34 cellular contexts compared by ENCODE assay signal in genomic region chr13:90430127-90430526, GRCh38.
"Had no signal": no experiment of that assay in that cellular context is flagged by ENCODE, and none has a peak within 500 bp of the region (broad histone marks: within the 10 kb centered on the region; RNA-seq: fewer than 3 reads in every experiment).

No MANE protein-coding gene starts in this region.

- H3K36me3 ChIP-seq: brain microvascular endothelial cell, Peyer's patch, SJSA1 had no signal

- DNase-seq: activated CD4-positive, alpha-beta T cell treated with anti-CD3 and anti-CD28 coated beads for 36 hours; activated CD4-positive, alpha-beta T cell treated with anti-CD3 and anti-CD28 coated beads, Interleukin-2, amount 10 ng/mL, durations not matched to agents 7 days and 5 days; activated CD4-positive, alpha-beta T cell treated with anti-CD3 and anti-CD28 coated beads, Interleukin-2, amount 50 U/mL, for 48 hours; activated CD8-positive, alpha-beta T cell treated with anti-CD3 and anti-CD28 coated beads, Interleukin-2, amount 10 ng/mL, durations not matched to agents 7 days and 5 days; activated gamma-delta T cell treated with Interleukin-2 at 50 U/mL for 16 hours; activated naive CD4-positive, alpha-beta T cell treated with anti-CD3 and anti-CD28 coated beads for 36 hours; activated T-cell treated with anti-CD3 and anti-CD28 coated beads, Interleukin-2, amount 50 U/mL, for 24 hours; amniotic stem cell; aorta; brain microvascular endothelial cell; central memory CD4-positive, alpha-beta T cell; NCI-H1092 treated with DMSO at 0.1 percent for 48 hours; NCI-H1417; NCI-H146; NCI-H187; NCI-H2029 treated with DMSO at 0.1 percent for 48 hours; NCI-H2107; NCI-H2171; NCI-H510A; NCI-H526; NCI-H748 treated with DMSO at 0.1 percent for 48 hours; NK-92 treated with Interleukin-12 subunit alpha and Interleukin-12 subunit beta, amount 100 ng/mL, for 24 hours; PC-3; Peyer's patch; RPMI8226; SHP77 treated with DMSO at 0.1 percent for 48 hours; SK-N-SH had no signal

- H3K4me1 ChIP-seq: Peyer's patch, SJSA1 had no signal

- H3K36me3 Mint-ChIP-seq: activated naive CD4-positive, alpha-beta T cell treated with anti-CD3 and anti-CD28 coated beads, Interleukin-2, amount 50 U/mL, for 72 hours had no signal

- H3K27me3 ChIP-seq: brain microvascular endothelial cell, Peyer's patch, SJSA1 had no signal

- H3K27ac Mint-ChIP-seq: activated CD4-positive, alpha-beta T cell treated with anti-CD3 and anti-CD28 coated beads for 36 hours; activated CD4-positive, alpha-beta T cell treated with anti-CD3 and anti-CD28 coated beads, Interleukin-2, amount 10 ng/mL, durations not matched to agents 7 days and 5 days; activated CD8-positive, alpha-beta T cell treated with anti-CD3 and anti-CD28 coated beads, Interleukin-2, amount 10 ng/mL, durations not matched to agents 7 days and 5 days; activated naive CD4-positive, alpha-beta T cell treated with anti-CD3 and anti-CD28 coated beads for 36 hours; activated naive CD4-positive, alpha-beta T cell treated with anti-CD3 and anti-CD28 coated beads, Interleukin-2, amount 50 U/mL, for 72 hours; activated T-cell treated with anti-CD3 and anti-CD28 coated beads, Interleukin-2, amount 50 U/mL, for 24 hours; activated T-helper 1 cell treated with anti-CD3 and anti-CD28 coated beads, Interleukin-12 subunit alpha, Interleukin-12 subunit beta, Interleukin-2, Interleukin-4 antibody, amounts not matched to agents 30 ng/mL and 10 ng/mL and 1 ng/mL, durations not matched to agents 14 hours and 24 hours and 36 hours; T-helper 1 cell treated with Interleukin-12 subunit alpha and Interleukin-12 subunit beta and Interleukin-4 antibody, amounts not matched to agents 30 μg/mL and 1 μg/mL, for 36 hours; T-helper 2 cell treated with Interferon-gamma antibody and Interleukin-4, amounts not matched to agents 5 μg/mL and 100 μg/mL, for 36 hours had no signal

- H3K27me3 Mint-ChIP-seq: activated CD4-positive, alpha-beta T cell treated with anti-CD3 and anti-CD28 coated beads for 36 hours; activated CD4-positive, alpha-beta T cell treated with anti-CD3 and anti-CD28 coated beads, Interleukin-2, amount 10 ng/mL, durations not matched to agents 7 days and 5 days; activated T-cell treated with anti-CD3 and anti-CD28 coated beads, Interleukin-2, amount 50 U/mL, for 24 hours had no signal

- H3K4me1 Mint-ChIP-seq: activated CD4-positive, alpha-beta T cell treated with anti-CD3 and anti-CD28 coated beads for 36 hours; activated CD4-positive, alpha-beta T cell treated with anti-CD3 and anti-CD28 coated beads, Interleukin-2, amount 10 ng/mL, durations not matched to agents 7 days and 5 days had no signal

- FAIRE-seq: TTC549 had no signal

- H3K4me3 ChIP-seq: Peyer's patch, SJSA1 had no signal

- H3K4me2 ChIP-seq: KMS-11, SK-N-SH had no signal

- H3K27ac ChIP-seq: brain microvascular endothelial cell, KMS-11, Peyer's patch, SJSA1 had no signal

- H3K9me3 ChIP-seq: Peyer's patch, SJSA1, SK-N-SH had no signal

- H3K9ac ChIP-seq: KMS-11, SK-N-SH had no signal

- H3K4me3 Mint-ChIP-seq: activated CD4-positive, alpha-beta T cell treated with anti-CD3 and anti-CD28 coated beads for 36 hours; activated CD4-positive, alpha-beta T cell treated with anti-CD3 and anti-CD28 coated beads, Interleukin-2, amount 10 ng/mL, durations not matched to agents 7 days and 5 days; activated CD8-positive, alpha-beta T cell treated with anti-CD3 and anti-CD28 coated beads, Interleukin-2, amount 10 ng/mL, durations not matched to agents 7 days and 5 days; activated naive CD4-positive, alpha-beta T cell treated with anti-CD3 and anti-CD28 coated beads for 36 hours; activated T-cell treated with anti-CD3 and anti-CD28 coated beads, Interleukin-2, amount 50 U/mL, for 24 hours; activated T-helper 1 cell treated with anti-CD3 and anti-CD28 coated beads, Interleukin-12 subunit alpha, Interleukin-12 subunit beta, Interleukin-2, Interleukin-4 antibody, amounts not matched to agents 30 ng/mL and 10 ng/mL and 1 ng/mL, durations not matched to agents 14 hours and 24 hours and 36 hours; T-helper 1 cell treated with Interleukin-12 subunit alpha and Interleukin-12 subunit beta and Interleukin-4 antibody, amounts not matched to agents 30 μg/mL and 1 μg/mL, for 36 hours; T-helper 2 cell treated with Interferon-gamma antibody and Interleukin-4, amounts not matched to agents 5 μg/mL and 100 μg/mL, for 36 hours had no signal

- ATAC-seq: activated CD4-positive, alpha-beta T cell treated with anti-CD3 and anti-CD28 coated beads for 36 hours; activated CD8-positive, alpha-beta T cell treated with anti-CD3 and anti-CD28 coated beads, Interleukin-2, amount 10 ng/mL, durations not matched to agents 7 days and 5 days; activated naive CD4-positive, alpha-beta T cell treated with anti-CD3 and anti-CD28 coated beads, Interleukin-2, amount 50 U/mL, for 72 hours; PC-3 had no signal
